ENCODE assay signal across 16 cellular contexts in genomic region chr6:148295261-148295887, GRCh38. TPM values are rescaled to one million over a fixed set of nuclear protein-coding genes. Genes with fewer than 3 reads are reported as not detected.
DNase-seq lines count a peak whose midpoint lies in the region; FAIRE-seq and TF ChIP-seq lines count a peak whose summit lies in the region.
"Had no signal": no experiment of that assay in that cellular context is flagged by ENCODE, and none has a peak within 500 bp of the region (broad histone marks: within the 10 kb centered on the region; RNA-seq: fewer than 3 reads in every experiment).

No MANE protein-coding gene starts in this region.

- peak overlapping the region; percentile 46 to 73 for H3K4ac ChIP-seq in mesenchymal stem cell (ENCODE audit: low read depth in 1 of 2, low read length in 2 of 2)

- peak overlapping the region; percentile 31 for H3K9ac ChIP-seq in mesenchymal stem cell (ENCODE audit: low read length)

- H3K4me3 ChIP-seq in coronary artery: peak overlapping the region; percentile 23
- H3K4me3 ChIP-seq in mesenchymal stem cell (ENCODE audit: insufficient read depth in 1 of 2, low read depth in 1 of 2, low read length in 2 of 2): no peak overlapping the region
- H3K4me3 ChIP-seq in HAP-1: no peak overlapping the region

- no peak overlapping the region for H3K4me2 ChIP-seq in mesenchymal stem cell (ENCODE audit: low read length, poor library complexity, severe bottlenecking)

- in situ Hi-C loops in HAP-1 (cut with MboI; ENCODE audit: low sequenced_read_pairs): no loop called here

- no peak overlapping the region for H2BK15ac ChIP-seq in mesenchymal stem cell (ENCODE audit: low read depth, poor library complexity, severe bottlenecking)

- H4K8ac ChIP-seq in mesenchymal stem cell (ENCODE audit: low read length): peak overlapping the region; percentile 70

- peak overlapping the region in 1 of 2 experiments; percentile 73 for H3K18ac ChIP-seq in mesenchymal stem cell (ENCODE audit: low read depth in 1 of 2, low read length in 2 of 2)

- H3K36me3 ChIP-seq in mesenchymal stem cell (ENCODE audit: control insufficient read depth in 1 of 2, insufficient read depth in 2 of 2, low read depth in 1 of 2, low read length in 2 of 2): peaks cover 0 to 40% of the 10 kb centered on the region in 2 experiments
- no peaks in the 10 kb centered on the region for H3K36me3 ChIP-seq in HAP-1 (replicated peaks)

- H3K23ac ChIP-seq in mesenchymal stem cell (ENCODE audit: low read length in 2 of 2): no peak overlapping the region

- H3K27ac ChIP-seq in coronary artery (peak overlapping the region; percentile 25 to 27), mesenchymal stem cell (ENCODE audit: low read length, poor library complexity, severe bottlenecking) (no peak overlapping the region)
- H3K27ac ChIP-seq: 22Rv1 had no signal

- no peak overlapping the region for H2BK120ac ChIP-seq in mesenchymal stem cell (ENCODE audit: low read depth, low read length)

- 83% methylated on average over 6 of the region's 7 CpGs for WGBS in mesenchymal stem cell

- TF ChIP-seq CTCF in coronary artery (IDR thresholded peaks at IDR 0.05): no peak
- no peak for TF ChIP-seq CTCF in D721Med (IDR thresholded peaks at IDR 0.05; ENCODE audit: insufficient read depth, missing control alignments)

- no peak overlapping the region for H2AK5ac ChIP-seq in mesenchymal stem cell (ENCODE audit: low read length, severe bottlenecking)

- H3K27me3 ChIP-seq in mesenchymal stem cell (ENCODE audit: control insufficient read depth in 1 of 2, insufficient read depth in 1 of 2, low read length in 2 of 2) (no peaks in the 10 kb centered on the region), HAP-1 (ENCODE audit: low read depth) (0 out of 2 replicates have a peak, but pooled peaks cover 2% of the 10 kb centered on the region)

- no peaks in the 10 kb centered on the region for H3K9me3 ChIP-seq in mesenchymal stem cell (ENCODE audit: control insufficient read depth, low read length)
- no peaks in the 10 kb centered on the region for H3K9me3 ChIP-seq in HAP-1

- H3K14ac ChIP-seq in mesenchymal stem cell (ENCODE audit: low read length in 2 of 2): peak overlapping the region in 1 of 2 experiments; percentile 86

- peaks cover 2% of the 10 kb centered on the region for H3K79me1 ChIP-seq in mesenchymal stem cell (replicated peaks; ENCODE audit: low read length, poor library complexity, severe bottlenecking)

- peak overlapping the region; percentile 85 for H4K91ac ChIP-seq in mesenchymal stem cell (ENCODE audit: low read length)

- peak; percentile 16 for DNase-seq in NCI-H748 (lab: John Stamatoyannopoulos, UW; ENCODE audit: unreplicated experiment)
- DNase-seq in NCI-H748 treated with DMSO at 0.1 percent for 48 hours (lab: John Stamatoyannopoulos, UW): no peak
- no peak for DNase-seq in coronary artery (ENCODE audit: low spot score)
- DNase-seq in mesenchymal stem cell: no peak
- DNase-seq in superior temporal gyrus (ENCODE audit: extremely low spot score): peak; percentile 67
- DNase-seq in urothelium cell line (ENCODE audit: low spot score): no peak
- DNase-seq in D721Med (ENCODE audit: insufficient read length, low spot score): no peak
- no peak for DNase-seq in HAP-1 (ENCODE audit: low spot score in 2 of 2)
- DNase-seq: CD4-positive, alpha-beta memory T cell; DMS79 treated with DMSO at 0.1 percent for 48 hours; HCEC 1CT; NCI-H187; NCI-H345; NCI-H526 had no signal

- no peak overlapping the region for H2BK5ac ChIP-seq in mesenchymal stem cell (ENCODE audit: low read depth, low read length, poor library complexity, severe bottlenecking)

- FAIRE-seq in urothelium cell line (lab: Jason Lieb, UNC) (no peak), D721Med (lab: Jason Lieb, UNC) (no peak)
- FAIRE-seq: RCC 7860 had no signal

- H3K4me1 ChIP-seq in mesenchymal stem cell (ENCODE audit: control insufficient read depth, insufficient read depth, low read depth, low read length): peaks cover 2% of the 10 kb centered on the region
- H3K4me1 ChIP-seq in HAP-1: no peaks in the 10 kb centered on the region

- H2AFZ ChIP-seq in mesenchymal stem cell (ENCODE audit: low read depth, low read length): no peak overlapping the region

- peak overlapping the region in 1 of 2 experiments; percentile 92 for H2BK12ac ChIP-seq in mesenchymal stem cell (ENCODE audit: low read length in 2 of 2)

RNA-seq across cellular contexts. Expression of gene SASH1, which starts 47.3 kb away (rescaled TPM):
- 35.8 TPM for polyA plus RNA-seq in mesenchymal stem cell (2013, experiment 1 of 2)
- 34.3 TPM for polyA plus RNA-seq in mesenchymal stem cell (2013, experiment 2 of 2)

Comparison
In these comparisons a context has a peak if more than half of its experiments do, and no peak if none do; other contexts are left out.
1. DNase-seq: peak in NCI-H748 (single experiment) and superior temporal gyrus (single experiment); none in NCI-H748 treated with DMSO at 0.1 percent for 48 hours (single experiment), coronary artery (single experiment), mesenchymal stem cell (single experiment), urothelium cell line (single experiment), D721Med (single experiment) and HAP-1 (0 of 2).